In the genomic region with DNA sequence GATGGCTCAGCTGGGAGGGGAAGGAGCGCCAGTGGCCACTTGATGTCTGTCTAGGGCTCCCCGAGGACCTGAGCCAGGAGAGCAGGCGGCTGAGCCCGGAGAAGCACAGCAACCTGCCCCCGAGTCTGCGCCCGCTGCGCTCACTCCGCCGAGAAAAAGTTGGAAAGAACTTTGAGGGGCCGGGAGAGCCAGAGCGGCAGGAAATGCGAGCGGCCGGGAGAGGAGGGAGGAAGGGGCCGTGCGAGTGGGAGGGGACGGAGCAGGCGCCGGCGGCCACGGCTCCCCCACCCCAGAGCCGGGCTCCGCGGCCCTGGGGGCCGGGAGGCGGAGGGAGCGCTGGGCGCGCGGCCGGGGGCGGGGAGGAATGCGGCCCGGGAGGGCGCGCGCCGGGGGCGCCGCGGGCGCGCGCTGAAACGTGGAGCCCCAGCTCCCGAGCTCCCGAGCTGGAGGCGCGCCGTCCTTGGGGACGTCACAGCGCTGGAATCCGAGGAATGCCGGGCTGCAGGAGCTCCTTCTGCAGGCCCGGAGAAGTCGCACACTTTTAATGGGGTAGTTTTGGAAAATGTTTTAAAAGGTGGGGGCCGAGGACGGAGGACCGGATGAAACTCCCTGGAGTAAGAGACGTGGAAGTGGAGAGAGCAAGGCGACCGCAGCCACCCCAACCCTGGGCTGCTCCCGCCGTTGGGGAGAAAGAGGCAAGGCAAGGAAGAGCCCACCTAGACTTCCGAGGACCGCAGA, we compare ENCODE assay signal across 8 cellular contexts. TPM values are rescaled to one million over a fixed set of nuclear protein-coding genes. Genes with fewer than 3 reads are reported as not detected.
DNase-seq lines count a peak whose midpoint lies in the region; ATAC-seq and TF ChIP-seq lines count a peak whose summit lies in the region.

Gene PTPN14, minus strand, starts transcription at position 167 of the 738 bp plus-strand sequence. CDS start 86,799 bp downstream, outside the sequence.

- H3K4me2 ChIP-seq in HCT116 (ENCODE audit: low read length) (peak within 1 kb of the TSS; percentile 94), Karpas-422 (ENCODE audit: low read depth, low read length, poor library complexity, severe bottlenecking) (no peak within 1 kb of the TSS)

- no peaks in the 10 kb centered on the region for H3K9me3 ChIP-seq in HCT116 (ENCODE audit: control insufficient read depth in 1 of 2, insufficient read depth in 1 of 2, low read depth in 1 of 2, low read length in 2 of 2)
- H3K9me3 ChIP-seq in Peyer's patch, result no peaks in the 10 kb centered on the region
- no peaks in the 10 kb centered on the region for H3K9me3 ChIP-seq in Karpas-422 (ENCODE audit: low read length)

- POLR2A ChIA-PET in HCT116 (lab: Charles Lee), result interaction anchor here (0.6 to 2.9 kb wide), 7 partner anchors 9 to 95 kb away, joined by 3 to 12 read pairs (median 3); no protein-coding TSS in a partner anchor

- H3K4me1 ChIP-seq in HCT116 (ENCODE audit: control insufficient read depth in 1 of 2, insufficient read depth in 2 of 2, low read length in 2 of 2) (peaks cover 30 to 39% of the 10 kb centered on the region in 2 experiments), Peyer's patch (peaks cover 0 to 5% (median 0%) of the 10 kb centered on the region in 4 donors), Karpas-422 (ENCODE audit: low read length) (peaks cover 18% of the 10 kb centered on the region)

- H3K27me3 ChIP-seq in HCT116 (ENCODE audit: insufficient read depth, low read length), result no peaks in the 10 kb centered on the region
- H3K27me3 ChIP-seq in Peyer's patch, result no peaks in the 10 kb centered on the region
- H3K27me3 ChIP-seq in Karpas-422 (ENCODE audit: low read length), result no peaks in the 10 kb centered on the region

- intact Hi-C loops in HCT116 (cut with micrococcal nuclease), result loop anchor here (2.0 kb wide), 2 partner anchors 33 to 105 kb away; no protein-coding TSS in a partner anchor

- H3K27ac ChIP-seq in HCT116 (ENCODE audit: low read depth, low read length) (peak within 1 kb of the TSS; percentile 87), Peyer's patch (peak within 1 kb of the TSS; percentile 64 to 96 (median 81)), Karpas-422 (ENCODE audit: low read length) (no peak within 1 kb of the TSS)

- DNase-seq in G401 (ENCODE audit: low spot score) (peak; percentile 49), HCT116 (ENCODE audit: low read depth, low spot score) (peak; percentile 85), Peyer's patch (peak; percentile 19 to 80 (median 80)), chondrocyte (ENCODE audit: low spot score) (peak; percentile 96), immature natural killer cell (no peak), skeletal muscle cell (ENCODE audit: low read depth) (peak; percentile 85), Karpas-422 (no peak)
- DNase-seq in activated CD4-positive, CD25-positive, alpha-beta regulatory T cell (lab: John Stamatoyannopoulos, UW), result no peak

- peaks cover 48% of the 10 kb centered on the region for H3K79me2 ChIP-seq in HCT116 (ENCODE audit: insufficient read depth, low read length)
- no peaks in the 10 kb centered on the region for H3K79me2 ChIP-seq in Karpas-422 (ENCODE audit: low read length)

- CTCF ChIA-PET in HCT116 (lab: Charles Lee), result interaction anchor here (0.6 to 2.1 kb wide), 5 partner anchors 10 to 337 kb away, joined by 3 to 13 read pairs (median 5); no protein-coding TSS in a partner anchor

- TF ChIP-seq POLR2A in HCT116 (IDR thresholded peaks at IDR 0.05; ENCODE audit: borderline replicate concordance, extremely low read depth, insufficient read depth, insufficient read length) (no peak), Peyer's patch (IDR thresholded peaks at IDR 0.05) (peak in 1 of 2 donors; percentile 26)

- TF ChIP-seq CTCF in HCT116 (IDR thresholded peaks at IDR 0.05 in 2 of 3, conservative IDR thresholded peaks at IDR 0.05 in 1 of 3; ENCODE audit: borderline replicate concordance in 1 of 3, insufficient read depth in 1 of 3, low read depth in 2 of 3, low read length in 2 of 3), result peak in 2 of 3 experiments; percentile 25 to 33; a peak in 3 of 6 replicates
- peak in 3 of 6 experiments; percentile 8 to 36 (median 21) for TF ChIP-seq CTCF in Peyer's patch (IDR thresholded peaks at IDR 0.05)
- TF ChIP-seq CTCF in chondrocyte (IDR thresholded peaks at IDR 0.05), result peak; percentile 78

- TF ChIP-seq RAD21 in HCT116 (IDR thresholded peaks at IDR 0.05; ENCODE audit: low read depth), result 0 out of 2 replicates have a peak, but pooled peaks have one; percentile 19

- H3K27ac Mint-ChIP-seq in chondrocyte (ENCODE audit: unreplicated experiment), result peak within 1 kb of the TSS; percentile 100
- no peak within 1 kb of the TSS for H3K27ac Mint-ChIP-seq in immature natural killer cell

- H3K36me3 Mint-ChIP-seq in chondrocyte (ENCODE audit: low read depth) (no peaks in the 10 kb centered on the region), immature natural killer cell (no peaks in the 10 kb centered on the region)

- no TSS peak for BruUV-seq in HCT116 (replicated peaks; lab: Mats Ljungman, UMichigan)

- in situ Hi-C loops in G401 (cut with HindIII; ENCODE audit: low sequenced_read_pairs), result no loop called here

- H3K4me3 ChIP-seq in HCT116 (replicated peaks in 1 of 2; ENCODE audit: low read depth in 1 of 2, low read length in 2 of 2) (peak within 1 kb of the TSS; percentile 80 to 93), Peyer's patch (peak within 1 kb of the TSS; percentile 32 to 65 (median 50)), skeletal muscle cell (ENCODE audit: low read depth, low read length) (peak within 1 kb of the TSS; percentile 93), Karpas-422 (ENCODE audit: low read length) (no peak within 1 kb of the TSS)

- H3K4me3 Mint-ChIP-seq in chondrocyte (ENCODE audit: unreplicated experiment) (peak within 1 kb of the TSS; percentile 96), immature natural killer cell (peak within 1 kb of the TSS in 4 of 5 donors; percentile 17 to 65 (median 38))

- H3K9me2 ChIP-seq in HCT116 (ENCODE audit: insufficient read depth) (no peaks in the 10 kb centered on the region), Karpas-422 (replicated peaks; ENCODE audit: insufficient read depth, low read length) (no peaks in the 10 kb centered on the region)

- peak within 1 kb of the TSS; percentile 98 for H3K9ac ChIP-seq in HCT116 (ENCODE audit: low read length)
- H3K9ac ChIP-seq in Karpas-422 (ENCODE audit: low read length), result no peak within 1 kb of the TSS

- RAD21 ChIA-PET in HCT116 (lab: Charles Lee; ENCODE audit: low non-redundant PET in 1 of 2, low total read pairs in 2 of 2, uncharacterized antibody in 2 of 2, unreplicated experiment in 2 of 2), result no interaction called here

- no peaks in the 10 kb centered on the region for H3K36me3 ChIP-seq in HCT116 (ENCODE audit: control insufficient read depth in 1 of 2, insufficient read depth in 2 of 2, low read length in 2 of 2)
- no peaks in the 10 kb centered on the region for H3K36me3 ChIP-seq in Peyer's patch
- H3K36me3 ChIP-seq in Karpas-422 (ENCODE audit: insufficient read depth, low read length), result no peaks in the 10 kb centered on the region

- H3K27me3 Mint-ChIP-seq in chondrocyte (ENCODE audit: low read depth) (no peaks in the 10 kb centered on the region), immature natural killer cell (ENCODE audit: low read depth in 3 of 3) (peaks cover 1 to 14% (median 8%) of the 10 kb centered on the region in 3 donors)

- H3K9me3 Mint-ChIP-seq in chondrocyte (ENCODE audit: low read depth), result no peaks in the 10 kb centered on the region
- no peaks in the 10 kb centered on the region for H3K9me3 Mint-ChIP-seq in immature natural killer cell

- H3K4me1 Mint-ChIP-seq in chondrocyte (ENCODE audit: low read depth), result peaks cover 57% of the 10 kb centered on the region
- peaks cover 0 to 7% of the 10 kb centered on the region in 2 donors for H3K4me1 Mint-ChIP-seq in immature natural killer cell

- peak within 1 kb of the TSS; percentile 23 for H2AFZ ChIP-seq in HCT116 (ENCODE audit: low read depth, low read length, poor library complexity, severe bottlenecking)
- no peak within 1 kb of the TSS for H2AFZ ChIP-seq in Karpas-422 (ENCODE audit: low read length)

- peak; percentile 83 for ATAC-seq in HCT116

- H4K20me1 ChIP-seq in HCT116 (ENCODE audit: insufficient read depth) (peaks cover 4% of the 10 kb centered on the region; the same call in 1 of the 2 replicates), Karpas-422 (ENCODE audit: insufficient read depth, low read depth, low read length) (no peaks in the 10 kb centered on the region)

TF ChIP-seq in HCT116, 20 proteins besides CTCF, POLR2A, EP300 and RAD21 (continues in another document):
- TF ChIP-seq ZFX (IDR thresholded peaks at IDR 0.05) (peak; percentile 28), CBX3 (IDR thresholded peaks at IDR 0.05; ENCODE audit: low read depth) (no peak), YY1 (IDR thresholded peaks at IDR 0.05; ENCODE audit: extremely low read depth, insufficient replicate concordance, low read depth, low read length) (peak; percentile 70), MAX (IDR thresholded peaks at IDR 0.05) (no peak; the same call in 1 of the 2 replicates), ZBTB33 (IDR thresholded peaks at IDR 0.05; ENCODE audit: extremely low read depth, insufficient replicate concordance, low read length) (no peak), SP1 (IDR thresholded peaks at IDR 0.05; ENCODE audit: low read depth) (no peak), POLR2AphosphoS5 (IDR thresholded peaks at IDR 0.05; ENCODE audit: low read depth, low read length) (peak; percentile 80)

RNA-seq across cellular contexts. Expression of gene PTPN14, which starts in this region (rescaled TPM):
- 8.9 and 9.7 TPM in 2 replicates for total RNA-seq in G401 (2014; rRNA removed; shearing (Covaris generic))
- 37.5 TPM for total RNA-seq in HCT116 (2021; ENCODE audit: unreplicated experiment)
- 7.2 and 11.1 TPM in 2 replicates for polyA plus RNA-seq in HCT116 (2012)
- total RNA-seq in Peyer's patch, result 1 to 10 TPM; 1.9 to 6.6 (median 4.2) TPM
- 125 to 174 TPM (median 136 TPM) in 3 replicates for total RNA-seq in chondrocyte
- polyA plus RNA-seq in immature natural killer cell, result under 1 TPM in 1 of 3 donors, not detected in 2; 0.04 TPM
- 0.40 and 0.56 TPM in 2 replicates for total RNA-seq in Karpas-422 (2014; rRNA removed; shearing (Covaris generic); ENCODE audit: low replicate concordance)

Comparison
In these comparisons a context has a peak if more than half of its experiments do, and no peak if none do; other contexts are left out.
1. DNase-seq: peak in G401 (single experiment), HCT116 (single experiment), Peyer's patch (3 of 3), chondrocyte (single experiment) and skeletal muscle cell (single experiment); none in immature natural killer cell (0 of 3), Karpas-422 (single experiment) and activated CD4-positive, CD25-positive, alpha-beta regulatory T cell (0 of 4).